In genomic region chr1:33036526-33037503, GRCh38 we compare ENCODE assay signal across 1 cellular context.
TF ChIP-seq lines count a peak whose summit lies in the region.

AK2 (minus strand) TSS chr1:33036883; CDS start chr1:33036828, 55 bp downstream.

TF ChIP-seq in K562, 482 proteins besides CTCF, POLR2A, EP300 and RAD21 (continued from another document and continues in another):
- TF ChIP-seq DMBX1 (CRISPR knock-in tag; IDR thresholded peaks at IDR 0.05; ENCODE audit: borderline replicate concordance) (peak; percentile 62; the same call in 1 of the 2 replicates), HSF4 (CRISPR knock-in tag; IDR thresholded peaks at IDR 0.05; ENCODE audit: borderline replicate concordance) (peak; percentile 45; the same call in 1 of the 2 replicates), ARID2 (IDR thresholded peaks at IDR 0.05) (no peak), MYBL2 (IDR thresholded peaks at IDR 0.05; ENCODE audit: low read depth) (peak; percentile 64; the same call in 1 of the 2 replicates), MYBL2 (CRISPR knock-in tag; IDR thresholded peaks at IDR 0.05; ENCODE audit: borderline replicate concordance) (no peak), TOE1 (IDR thresholded peaks at IDR 0.05; ENCODE audit: borderline replicate concordance) (no peak; the same call in 1 of the 2 replicates), TOE1 (CRISPR knock-in tag; IDR thresholded peaks at IDR 0.05; ENCODE audit: borderline replicate concordance, low read depth) (peak; percentile 55; the same call in 1 of the 2 replicates), SUPT5H (IDR thresholded peaks at IDR 0.05) (peak; percentile 89), ZNF347 (CRISPR knock-in tag; IDR thresholded peaks at IDR 0.05; ENCODE audit: low read depth) (no peak), YY1 (IDR thresholded peaks at IDR 0.05; ENCODE audit: borderline replicate concordance in 1 of 3, control insufficient read depth in 1 of 3, extremely low read depth in 1 of 3, insufficient read depth in 3 of 3, insufficient read length in 1 of 3, insufficient replicate concordance in 2 of 3, low read depth in 1 of 3, low read length in 2 of 3) (peak in 2 of 3 experiments; percentile 69 to 79), ZBTB40 (IDR thresholded peaks at IDR 0.05) (peak; percentile 93), ZBTB40 (CRISPR knock-in tag; IDR thresholded peaks at IDR 0.05) (0 out of 2 replicates have a peak, but pooled peaks have one; percentile 26), MLLT1 (IDR thresholded peaks at IDR 0.05) (peak; percentile 24 to 100; a peak in 3 of 4 replicates), HEY1 (CRISPR knock-in tag; IDR thresholded peaks at IDR 0.05; ENCODE audit: borderline replicate concordance) (no peak), XRCC5 (IDR thresholded peaks at IDR 0.05; ENCODE audit: low read depth, low read length) (0 out of 2 replicates have a peak, but pooled peaks have one; percentile 38), ZNF830 (CRISPR knock-in tag; IDR thresholded peaks at IDR 0.05) (no peak), CXXC5 (CRISPR knock-in tag; IDR thresholded peaks at IDR 0.05) (peak; percentile 100), POLR2AphosphoS5 (IDR thresholded peaks at IDR 0.05; ENCODE audit: control insufficient read depth, insufficient read depth, low read depth, low read length) (peak; percentile 49; the same call in 1 of the 2 replicates), ETV5 (CRISPR knock-in tag; IDR thresholded peaks at IDR 0.05; ENCODE audit: low read depth) (peak; percentile 94), ELK1 (CRISPR knock-in tag; IDR thresholded peaks at IDR 0.05) (no peak), HOXB6 (CRISPR knock-in tag; IDR thresholded peaks at IDR 0.05; ENCODE audit: borderline replicate concordance) (no peak), IRF9 (tag; IDR thresholded peaks at IDR 0.05) (peak; percentile 11; the same call in 1 of the 2 replicates), ZFP30 (CRISPR knock-in tag; IDR thresholded peaks at IDR 0.05; ENCODE audit: borderline replicate concordance) (no peak), HDAC2 (IDR thresholded peaks at IDR 0.05) (0 out of 2 replicates have a peak, but pooled peaks have one; percentile 47), POLR3A (IDR thresholded peaks at IDR 0.05; ENCODE audit: borderline replicate concordance, extremely low read depth, insufficient read depth, insufficient read length) (no peak), NFYB (IDR thresholded peaks at IDR 0.05; ENCODE audit: extremely low read depth, insufficient read length) (peak; percentile 98), ETS2 (tag; IDR thresholded peaks at IDR 0.05; ENCODE audit: borderline replicate concordance, poor library complexity, severe bottlenecking) (no peak), U2AF2 (optimal IDR thresholded peaks at IDR 0.05; ENCODE audit: low read depth, low read length) (no peak), ZNF24 (IDR thresholded peaks at IDR 0.05) (peak; percentile 5; the same call in 1 of the 2 replicates), AFF4 (CRISPR knock-in tag; IDR thresholded peaks at IDR 0.05) (0 out of 2 replicates have a peak, but pooled peaks have one; percentile 5), ZMIZ1 (IDR thresholded peaks at IDR 0.05; ENCODE audit: low read depth in 2 of 2, low read length in 2 of 2) (0 out of 4 replicates have a peak, but pooled peaks of 1 of the 2 experiments have one; percentile 43), NFE2 (IDR thresholded peaks at IDR 0.05; ENCODE audit: low read depth) (peak; percentile 25; the same call in 1 of the 2 replicates), FOXK2 (conservative IDR thresholded peaks at IDR 0.05 in 1 of 2, IDR thresholded peaks at IDR 0.05 in 1 of 2; ENCODE audit: low read depth in 2 of 2) (peak; percentile 84 to 85), ZBTB43 (CRISPR knock-in tag; IDR thresholded peaks at IDR 0.05) (peak; percentile 88; the same call in 1 of the 2 replicates), SMC3 (conservative IDR thresholded peaks at IDR 0.05; ENCODE audit: insufficient read depth, low read depth, low read length) (no peak), ZNF785 (CRISPR knock-in tag; IDR thresholded peaks at IDR 0.05) (no peak), GABPB1 (CRISPR knock-in tag; IDR thresholded peaks at IDR 0.05) (peak; percentile 91)
